1 cellular context compared by ENCODE assay signal in genomic region chr17:75777243-75777922, GRCh38.
TF ChIP-seq lines count a peak whose summit lies in the region.

No MANE protein-coding gene starts in this region.

TF ChIP-seq in HepG2, 621 proteins besides CTCF, POLR2A, EP300 and RAD21:
- TF ChIP-seq ZNF432 (CRISPR knock-in tag; IDR thresholded peaks at IDR 0.05; ENCODE audit: borderline replicate concordance): no peak
- TF ChIP-seq, protein P1, sequence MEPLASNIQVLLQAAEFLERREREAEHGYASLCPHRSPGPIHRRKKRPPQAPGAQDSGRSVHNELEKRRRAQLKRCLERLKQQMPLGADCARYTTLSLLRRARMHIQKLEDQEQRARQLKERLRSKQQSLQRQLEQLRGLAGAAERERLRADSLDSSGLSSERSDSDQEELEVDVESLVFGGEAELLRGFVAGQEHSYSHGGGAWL (CRISPR knock-in tag; IDR thresholded peaks at IDR 0.05): no peak
- no peak for TF ChIP-seq NFYC (CRISPR knock-in tag; IDR thresholded peaks at IDR 0.05)
- 0 out of 2 replicates have a peak, but pooled peaks have one; percentile 3 for TF ChIP-seq NR2F2 (IDR thresholded peaks at IDR 0.05; ENCODE audit: borderline replicate concordance, low read depth)
- TF ChIP-seq, protein P2, sequence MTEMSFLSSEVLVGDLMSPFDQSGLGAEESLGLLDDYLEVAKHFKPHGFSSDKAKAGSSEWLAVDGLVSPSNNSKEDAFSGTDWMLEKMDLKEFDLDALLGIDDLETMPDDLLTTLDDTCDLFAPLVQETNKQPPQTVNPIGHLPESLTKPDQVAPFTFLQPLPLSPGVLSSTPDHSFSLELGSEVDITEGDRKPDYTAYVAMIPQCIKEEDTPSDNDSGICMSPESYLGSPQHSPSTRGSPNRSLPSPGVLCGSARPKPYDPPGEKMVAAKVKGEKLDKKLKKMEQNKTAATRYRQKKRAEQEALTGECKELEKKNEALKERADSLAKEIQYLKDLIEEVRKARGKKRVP (CRISPR knock-in tag; IDR thresholded peaks at IDR 0.05): 0 out of 4 replicates have a peak, but pooled peaks of 1 of the 2 experiments have one; percentile 9
- no peak for TF ChIP-seq ZNF746 (CRISPR knock-in tag; IDR thresholded peaks at IDR 0.05)
- no peak for TF ChIP-seq ZNF256 (CRISPR knock-in tag; conservative IDR thresholded peaks at IDR 0.05)
- no peak for TF ChIP-seq CHD2 (IDR thresholded peaks at IDR 0.05; ENCODE audit: low read depth, low read length)
- TF ChIP-seq ZBTB25 (CRISPR knock-in tag; IDR thresholded peaks at IDR 0.05): no peak
- no peak for TF ChIP-seq ZFAT (CRISPR knock-in tag; conservative IDR thresholded peaks at IDR 0.05)
- TF ChIP-seq ZFP62 (CRISPR knock-in tag; IDR thresholded peaks at IDR 0.05): no peak
- no peak for TF ChIP-seq ZNF251 (CRISPR knock-in tag; IDR thresholded peaks at IDR 0.05)
- TF ChIP-seq STAT5B (CRISPR knock-in tag; IDR thresholded peaks at IDR 0.05): no peak
- TF ChIP-seq, protein P3, sequence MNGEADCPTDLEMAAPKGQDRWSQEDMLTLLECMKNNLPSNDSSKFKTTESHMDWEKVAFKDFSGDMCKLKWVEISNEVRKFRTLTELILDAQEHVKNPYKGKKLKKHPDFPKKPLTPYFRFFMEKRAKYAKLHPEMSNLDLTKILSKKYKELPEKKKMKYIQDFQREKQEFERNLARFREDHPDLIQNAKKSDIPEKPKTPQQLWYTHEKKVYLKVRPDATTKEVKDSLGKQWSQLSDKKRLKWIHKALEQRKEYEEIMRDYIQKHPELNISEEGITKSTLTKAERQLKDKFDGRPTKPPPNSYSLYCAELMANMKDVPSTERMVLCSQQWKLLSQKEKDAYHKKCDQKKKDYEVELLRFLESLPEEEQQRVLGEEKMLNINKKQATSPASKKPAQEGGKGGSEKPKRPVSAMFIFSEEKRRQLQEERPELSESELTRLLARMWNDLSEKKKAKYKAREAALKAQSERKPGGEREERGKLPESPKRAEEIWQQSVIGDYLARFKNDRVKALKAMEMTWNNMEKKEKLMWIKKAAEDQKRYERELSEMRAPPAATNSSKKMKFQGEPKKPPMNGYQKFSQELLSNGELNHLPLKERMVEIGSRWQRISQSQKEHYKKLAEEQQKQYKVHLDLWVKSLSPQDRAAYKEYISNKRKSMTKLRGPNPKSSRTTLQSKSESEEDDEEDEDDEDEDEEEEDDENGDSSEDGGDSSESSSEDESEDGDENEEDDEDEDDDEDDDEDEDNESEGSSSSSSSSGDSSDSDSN (CRISPR knock-in tag; IDR thresholded peaks at IDR 0.05): 0 out of 2 replicates have a peak, but pooled peaks have one; percentile 1
- no peak for TF ChIP-seq ZSCAN20 (CRISPR knock-in tag; IDR thresholded peaks at IDR 0.05; ENCODE audit: borderline replicate concordance)
- TF ChIP-seq TARDBP (CRISPR knock-in tag; IDR thresholded peaks at IDR 0.05): no peak
- TF ChIP-seq, protein P4, sequence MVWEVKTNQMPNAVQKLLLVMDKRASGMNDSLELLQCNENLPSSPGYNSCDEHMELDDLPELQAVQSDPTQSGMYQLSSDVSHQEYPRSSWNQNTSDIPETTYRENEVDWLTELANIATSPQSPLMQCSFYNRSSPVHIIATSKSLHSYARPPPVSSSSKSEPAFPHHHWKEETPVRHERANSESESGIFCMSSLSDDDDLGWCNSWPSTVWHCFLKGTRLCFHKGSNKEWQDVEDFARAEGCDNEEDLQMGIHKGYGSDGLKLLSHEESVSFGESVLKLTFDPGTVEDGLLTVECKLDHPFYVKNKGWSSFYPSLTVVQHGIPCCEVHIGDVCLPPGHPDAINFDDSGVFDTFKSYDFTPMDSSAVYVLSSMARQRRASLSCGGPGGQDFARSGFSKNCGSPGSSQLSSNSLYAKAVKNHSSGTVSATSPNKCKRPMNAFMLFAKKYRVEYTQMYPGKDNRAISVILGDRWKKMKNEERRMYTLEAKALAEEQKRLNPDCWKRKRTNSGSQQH (CRISPR knock-in tag; IDR thresholded peaks at IDR 0.05; ENCODE audit: low read depth): no peak
- no peak for TF ChIP-seq JUNB (CRISPR knock-in tag; IDR thresholded peaks at IDR 0.05; ENCODE audit: borderline replicate concordance)
- no peak for TF ChIP-seq SMAD1 (CRISPR knock-in tag; IDR thresholded peaks at IDR 0.05; ENCODE audit: borderline replicate concordance, low read depth)
- no peak for TF ChIP-seq IRF1 (CRISPR knock-in tag; IDR thresholded peaks at IDR 0.05; ENCODE audit: low read depth)
- TF ChIP-seq ZNF546 (CRISPR knock-in tag; conservative IDR thresholded peaks at IDR 0.05): no peak
- TF ChIP-seq CBX2 (IDR thresholded peaks at IDR 0.05; ENCODE audit: low read depth, low read length): no peak
- TF ChIP-seq CBX2 (CRISPR knock-in tag; IDR thresholded peaks at IDR 0.05; ENCODE audit: low read depth): no peak
- TF ChIP-seq MYPOP (CRISPR knock-in tag; IDR thresholded peaks at IDR 0.05): no peak
- no peak for TF ChIP-seq PRDM4 (CRISPR knock-in tag; IDR thresholded peaks at IDR 0.05; ENCODE audit: borderline replicate concordance)
- TF ChIP-seq NCOA2 (CRISPR knock-in tag; IDR thresholded peaks at IDR 0.05): no peak
- no peak for TF ChIP-seq MED1 (CRISPR knock-in tag; IDR thresholded peaks at IDR 0.05)
- TF ChIP-seq ZNF615 (CRISPR knock-in tag; IDR thresholded peaks at IDR 0.05; ENCODE audit: borderline replicate concordance): no peak
- no peak for TF ChIP-seq ZNF644 (CRISPR knock-in tag; IDR thresholded peaks at IDR 0.05; ENCODE audit: low read depth)
- TF ChIP-seq ZNF780A (CRISPR knock-in tag; IDR thresholded peaks at IDR 0.05): no peak
- no peak for TF ChIP-seq EHMT2 (IDR thresholded peaks at IDR 0.05; ENCODE audit: borderline replicate concordance, low read depth, low read length)
- peak; percentile 30; the same call in 1 of the 2 replicates for TF ChIP-seq RBFOX2 (IDR thresholded peaks at IDR 0.05; ENCODE audit: low read depth, low read length)
- TF ChIP-seq SOX13 (IDR thresholded peaks at IDR 0.05): no peak
- 0 out of 4 replicates have a peak, but pooled peaks of 1 of the 2 experiments have one; percentile 62 for TF ChIP-seq SOX13 (CRISPR knock-in tag; conservative IDR thresholded peaks at IDR 0.05 in 1 of 2, IDR thresholded peaks at IDR 0.05 in 1 of 2)
- TF ChIP-seq ELF4 (CRISPR knock-in tag; IDR thresholded peaks at IDR 0.05; ENCODE audit: borderline replicate concordance): no peak
- no peak for TF ChIP-seq ZNF34 (CRISPR knock-in tag; IDR thresholded peaks at IDR 0.05; ENCODE audit: borderline replicate concordance)
- no peak for TF ChIP-seq ZFP90 (CRISPR knock-in tag; IDR thresholded peaks at IDR 0.05; ENCODE audit: borderline replicate concordance)
- TF ChIP-seq ZBTB1 (CRISPR knock-in tag; IDR thresholded peaks at IDR 0.05; ENCODE audit: borderline replicate concordance): no peak
- TF ChIP-seq MXI1 (IDR thresholded peaks at IDR 0.05; ENCODE audit: borderline replicate concordance, low read depth, low read length): no peak
